7 cellular contexts compared by ENCODE assay signal in the genomic region with DNA sequence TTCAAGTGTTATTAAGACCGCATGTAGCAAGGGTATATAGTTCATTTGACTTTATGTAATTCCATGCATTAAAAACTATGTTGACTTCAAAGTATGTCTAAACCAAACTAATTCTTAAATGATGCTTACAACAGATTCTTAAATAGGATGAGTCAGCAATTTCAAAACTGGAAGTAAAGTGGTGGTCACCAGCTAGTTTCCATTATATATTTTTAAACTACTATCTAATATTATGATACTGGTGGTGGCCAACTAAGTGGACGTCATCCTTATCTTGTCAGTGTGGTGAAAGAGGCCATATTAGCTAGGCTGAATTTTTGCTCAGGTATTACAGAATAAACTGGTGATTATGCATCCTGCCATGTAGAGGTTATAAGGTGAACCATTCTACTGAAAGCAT. TPM values are rescaled to one million over a fixed set of nuclear protein-coding genes. Genes with fewer than 3 reads are reported as not detected.
DNase-seq lines count a peak whose midpoint lies in the region; ATAC-seq and TF ChIP-seq lines count a peak whose summit lies in the region.

No MANE protein-coding gene starts in this region.

- H3K9me2 ChIP-seq in Loucy (replicated peaks; ENCODE audit: low read depth, low read length) = no peaks in the 10 kb centered on the region

- H3K36me3 Mint-ChIP-seq in stimulated activated effector memory CD8-positive, alpha-beta T cell treated with anti-CD3 and anti-CD28 coated beads, Interleukin-12 subunit alpha, Interleukin-12 subunit beta, amount 100 ng/mL, for 72 hours = peaks cover 5% of the 10 kb centered on the region

- H3F3A ChIP-seq in Loucy (ENCODE audit: low read depth) = no peaks in the 10 kb centered on the region

- intact Hi-C loops in esophagus muscularis mucosa (cut with DNase I) = loop anchor here (10.0 kb wide), 1 partner anchor 293 kb away; no protein-coding TSS in a partner anchor

- peak overlapping the region in 2 of 4 donors; percentile 83 for H3K27ac ChIP-seq in esophagus muscularis mucosa (replicated peaks in 1 of 4)

- no peaks in the 10 kb centered on the region for H3K79me2 ChIP-seq in Loucy (ENCODE audit: insufficient read depth, low read length)

- peak; percentile 18 for ATAC-seq in GM18909 (IDR thresholded peaks at IDR 0.05; ENCODE audit: poor library complexity, unreplicated experiment)
- no peak for ATAC-seq in stimulated activated effector memory CD8-positive, alpha-beta T cell treated with anti-CD3 and anti-CD28 coated beads, Interleukin-12 subunit alpha, Interleukin-12 subunit beta, amount 100 ng/mL, for 72 hours

- H3K9me3 ChIP-seq in Loucy (ENCODE audit: insufficient read depth, low read depth, low read length) (no peaks in the 10 kb centered on the region), esophagus muscularis mucosa (no peaks in the 10 kb centered on the region)

- H3K27ac Mint-ChIP-seq in stimulated activated effector memory CD8-positive, alpha-beta T cell treated with anti-CD3 and anti-CD28 coated beads, Interleukin-12 subunit alpha, Interleukin-12 subunit beta, amount 100 ng/mL, for 72 hours = peak overlapping the region; percentile 95

- no peak for TF ChIP-seq CTCF in Loucy (conservative IDR thresholded peaks at IDR 0.05; ENCODE audit: low read length)
- no peak for TF ChIP-seq CTCF in esophagus muscularis mucosa (IDR thresholded peaks at IDR 0.05)

- peak overlapping the region; percentile 93 for H3K4me3 Mint-ChIP-seq in stimulated activated effector memory CD8-positive, alpha-beta T cell treated with anti-CD3 and anti-CD28 coated beads, Interleukin-12 subunit alpha, Interleukin-12 subunit beta, amount 100 ng/mL, for 72 hours

- H3K9ac ChIP-seq in Loucy (ENCODE audit: low read depth, low read length, poor library complexity, severe bottlenecking) = peak overlapping the region; percentile 89

- H3K4me1 ChIP-seq in Loucy (ENCODE audit: insufficient read depth, low read length, poor library complexity, severe bottlenecking) = peaks cover 42% of the 10 kb centered on the region
- H3K4me1 ChIP-seq in esophagus muscularis mucosa = peaks cover 5 to 24% (median 16%) of the 10 kb centered on the region in 4 donors

- peak overlapping the region; percentile 85 for H3K4me2 ChIP-seq in Loucy (ENCODE audit: low read depth, low read length, poor library complexity, severe bottlenecking)

- no peak for DNase-seq in esophagus muscularis mucosa (ENCODE audit: extremely low spot score)
- no peak for DNase-seq in stimulated activated effector memory CD8-positive, alpha-beta T cell treated with anti-CD3 and anti-CD28 coated beads, Interleukin-12 subunit alpha, Interleukin-12 subunit beta, amount 100 ng/mL, for 72 hours (ENCODE audit: low spot score in 2 of 2)
- no peak for DNase-seq in NOMO-1 treated with DMSO at 0.1 percent for 48 hours (lab: John Stamatoyannopoulos, UW; ENCODE audit: unreplicated experiment)
- no peak for DNase-seq in mucosa of gallbladder (ENCODE audit: low spot score)
- DNase-seq in hypothalamus (lab: John Stamatoyannopoulos, UW) = no peak

- no peak for TF ChIP-seq POLR2A in esophagus muscularis mucosa (IDR thresholded peaks at IDR 0.05; ENCODE audit: low read depth)

- no peak for TF ChIP-seq EP300 in esophagus muscularis mucosa (IDR thresholded peaks at IDR 0.05)

- H3K36me3 ChIP-seq in Loucy (ENCODE audit: insufficient read depth, low read length) (no peaks in the 10 kb centered on the region), esophagus muscularis mucosa (no peaks in the 10 kb centered on the region)

- no peaks in the 10 kb centered on the region for H3K9me3 Mint-ChIP-seq in stimulated activated effector memory CD8-positive, alpha-beta T cell treated with anti-CD3 and anti-CD28 coated beads, Interleukin-12 subunit alpha, Interleukin-12 subunit beta, amount 100 ng/mL, for 72 hours

- H3K27me3 ChIP-seq in Loucy (ENCODE audit: insufficient read depth, low read length, poor library complexity, severe bottlenecking) = no peaks in the 10 kb centered on the region
- no peaks in the 10 kb centered on the region for H3K27me3 ChIP-seq in esophagus muscularis mucosa

- H3K4me1 Mint-ChIP-seq in stimulated activated effector memory CD8-positive, alpha-beta T cell treated with anti-CD3 and anti-CD28 coated beads, Interleukin-12 subunit alpha, Interleukin-12 subunit beta, amount 100 ng/mL, for 72 hours = peaks cover 43% of the 10 kb centered on the region

- peak overlapping the region; percentile 97 for H2AFZ ChIP-seq in Loucy (ENCODE audit: low read length)

- H3K4me3 ChIP-seq in Loucy (ENCODE audit: low read length, poor library complexity, severe bottlenecking) (peak overlapping the region; percentile 94), esophagus muscularis mucosa (peak overlapping the region; percentile 70 to 95 (median 86))

- WGBS in esophagus muscularis mucosa = 83% methylated on average over 2 of the region's 2 CpGs

- no peaks in the 10 kb centered on the region for H4K20me1 ChIP-seq in Loucy (ENCODE audit: insufficient read depth, low read length, poor library complexity, severe bottlenecking)

RNA-seq across cellular contexts. Expression of a gene that starts 1.2 kb away (rescaled TPM):
- total RNA-seq in esophagus muscularis mucosa (1 to 10 TPM; 3.0 to 5.0 (median 3.7) TPM), mucosa of gallbladder (6.6 TPM)
